Comparison of ENCODE assay signal across 8 cellular contexts in genomic region chr5:132497488-132497997, GRCh38. TPM values are rescaled to one million over a fixed set of nuclear protein-coding genes. Genes with fewer than 3 reads are reported as not detected.
DNase-seq lines count a peak whose midpoint lies in the region; ATAC-seq, FAIRE-seq and TF ChIP-seq lines count a peak whose summit lies in the region.

No MANE protein-coding gene starts in this region.

- H3K27me3 ChIP-seq in H1 (replicated peaks in 1 of 4; ENCODE audit: control insufficient read depth in 3 of 4, extremely low read depth in 1 of 4, insufficient read depth in 3 of 4, low read length in 3 of 4) (no peaks in the 10 kb centered on the region), upper lobe of right lung (no peaks in the 10 kb centered on the region)

- H3K79me2 ChIP-seq in H1 (ENCODE audit: control insufficient read depth in 1 of 2, insufficient read depth in 2 of 2, low read length in 2 of 2), result no peaks in the 10 kb centered on the region

- ATAC-seq in upper lobe of right lung, result peak; percentile 2
- ATAC-seq in GM18867 (IDR thresholded peaks at IDR 0.05; ENCODE audit: unreplicated experiment), result no peak
- ATAC-seq in GM18498 (IDR thresholded peaks at IDR 0.05; ENCODE audit: unreplicated experiment), result no peak

- POLR2A ChIA-PET in H1 (lab: Charles Lee; ENCODE audit: partially characterized antibody), result interaction anchor here (1.0 to 3.2 kb wide), 6 partner anchors 13 to 77 kb away, joined by 3 to 13 read pairs (median 4); no protein-coding TSS in a partner anchor

- H4K20me1 ChIP-seq in H1 (replicated peaks in 1 of 2; ENCODE audit: control insufficient read depth in 1 of 2, insufficient read depth in 2 of 2, low read length in 2 of 2), result no peaks in the 10 kb centered on the region

- H3K4me1 ChIP-seq in H1 (replicated peaks in 1 of 4; ENCODE audit: control insufficient read depth in 3 of 4, insufficient read depth in 4 of 4, low read length in 3 of 4) (peaks cover 4 to 10% (median 7%) of the 10 kb centered on the region in 4 experiments; a peak in 6 of 7 replicates), upper lobe of right lung (peaks cover 45% of the 10 kb centered on the region)

- H3K4me3 ChIP-seq in H1 (ENCODE audit: extremely low read depth in 1 of 4, insufficient read depth in 2 of 4, low read depth in 3 of 4, low read length in 4 of 4) (peak overlapping the region; percentile 51 to 88 (median 84); a peak in 6 of 8 replicates), upper lobe of right lung (peak overlapping the region; percentile 88)

- H3K23me2 ChIP-seq in H1 (ENCODE audit: low read depth, low read length), result peaks cover 12% of the 10 kb centered on the region; the same call in 1 of the 2 replicates

- no peak overlapping the region for H2BK5ac ChIP-seq in H1 (ENCODE audit: low read depth, low read length)

- peak overlapping the region; percentile 32 for H4K91ac ChIP-seq in H1 (replicated peaks; ENCODE audit: insufficient read length, low read length)

- WGBS in H1 (ENCODE audit: extremely low coverage in 1 of 2, insufficient coverage in 1 of 2, insufficient read length in 1 of 2, insufficient replicate concordance in 2 of 2, low coverage in 1 of 2, low lambda C conversion rate in 2 of 2, missing lambda C conversion rate in 1 of 2), 2 experiments, result 83% methylated on average over 5 of the region's 6 CpGs; no CpG with 5 or more reads in 1 of the 2 experiments

- no peaks in the 10 kb centered on the region for H3K36me3 ChIP-seq in H1 (ENCODE audit: control insufficient read depth in 2 of 4, insufficient read depth in 4 of 4, low read length in 3 of 4)
- H3K36me3 ChIP-seq in upper lobe of right lung, result no peaks in the 10 kb centered on the region

- H2BK20ac ChIP-seq in H1 (ENCODE audit: low read length), result no peak overlapping the region

- no peaks in the 10 kb centered on the region for H3K79me1 ChIP-seq in H1 (ENCODE audit: low read depth, low read length)

- H4K5ac ChIP-seq in H1 (ENCODE audit: insufficient read length, low read depth, low read length), result no peak overlapping the region

- peak overlapping the region; percentile 12 for H3K4ac ChIP-seq in H1 (replicated peaks; ENCODE audit: insufficient read length, low read depth, low read length)

- no peak overlapping the region for H3K23ac ChIP-seq in H1 (ENCODE audit: insufficient read length)

- no peak overlapping the region for H3K18ac ChIP-seq in H1 (ENCODE audit: extremely low read depth, low read length)

- DNase-seq in GM18507 (ENCODE audit: extremely low spot score, insufficient read length, low read depth) (no peak), RPMI7951 (ENCODE audit: low read depth) (peak; percentile 96), H1 (ENCODE audit: low read depth in 1 of 2, low spot score in 2 of 2) (no peak), mesenteric fat pad (ENCODE audit: low spot score) (peak; percentile 91), upper lobe of right lung (peak; percentile 75), NCI-H2171 (lab: John Stamatoyannopoulos, UW) (no peak)

- TF ChIP-seq POLR2A in H1 (IDR thresholded peaks at IDR 0.05; ENCODE audit: control extremely low read depth in 1 of 2, low read depth in 2 of 2, low read length in 2 of 2), result no peak

- H3K4me2 ChIP-seq in H1 (ENCODE audit: insufficient read depth in 1 of 2, low read depth in 2 of 2, low read length in 2 of 2), result peak overlapping the region; percentile 65 to 87

- TF ChIP-seq EP300 in H1 (IDR thresholded peaks at IDR 0.05; ENCODE audit: borderline replicate concordance in 1 of 2, low read depth in 2 of 2, low read length in 2 of 2), result no peak

- H4K8ac ChIP-seq in H1 (ENCODE audit: extremely low read depth, insufficient read depth, low read length), result no peak overlapping the region

- CTCF ChIA-PET in H1 (lab: Charles Lee; ENCODE audit: partially characterized antibody), result interaction anchor here (1.0 to 19.9 kb wide), 15 partner anchors 8 to 259 kb away, joined by 3 to 353 read pairs (median 15); partner anchors contain the start of gene IRF1

- peak; percentile 33 for FAIRE-seq in GM18507 (lab: Jason Lieb, UNC)
- FAIRE-seq in H1 (lab: Jason Lieb, UNC), result no peak

- H2AK5ac ChIP-seq in H1 (ENCODE audit: low read depth, low read length), result peak overlapping the region; percentile 83

- no peak for TF ChIP-seq RAD21 in H1 (IDR thresholded peaks at IDR 0.05 in 1 of 2, conservative IDR thresholded peaks at IDR 0.05 in 1 of 2; ENCODE audit: low read depth in 2 of 2, low read length in 2 of 2)

- H3K9me3 ChIP-seq in H1 (ENCODE audit: insufficient read depth in 2 of 2, low read depth in 1 of 2, low read length in 1 of 2) (no peaks in the 10 kb centered on the region), upper lobe of right lung (no peaks in the 10 kb centered on the region)

- H2AFZ ChIP-seq in H1 (ENCODE audit: low read length), result no peak overlapping the region

- TF ChIP-seq CTCF in H1 (IDR thresholded peaks at IDR 0.05; ENCODE audit: control extremely low read depth in 1 of 3, insufficient read depth in 1 of 3, low read depth in 1 of 3, low read length in 3 of 3) (no peak), upper lobe of right lung (IDR thresholded peaks at IDR 0.05) (no peak)

- intact Hi-C loops in upper lobe of right lung (cut with DNase I), result no loop called here

- H3K9ac ChIP-seq in H1 (replicated peaks in 1 of 4; ENCODE audit: extremely low read depth in 1 of 4, low read depth in 3 of 4, low read length in 3 of 4), result no peak overlapping the region

- no peak overlapping the region; the same call in 1 of the 2 replicates for H3K27ac ChIP-seq in H1 (ENCODE audit: low read depth, low read length)
- peak overlapping the region; percentile 96 for H3K27ac ChIP-seq in upper lobe of right lung

- H2BK12ac ChIP-seq in H1 (ENCODE audit: low read depth, low read length), result peak overlapping the region; percentile 44; the same call in 1 of the 2 replicates

- no peak overlapping the region for H3K14ac ChIP-seq in H1 (ENCODE audit: insufficient read length)

- H3K56ac ChIP-seq in H1 (replicated peaks; ENCODE audit: insufficient read length, low read depth, low read length), result no peak overlapping the region

- no peak overlapping the region for H2BK120ac ChIP-seq in H1 (replicated peaks; ENCODE audit: low read depth, low read length)

- peak overlapping the region; percentile 4; the same call in 1 of the 2 replicates for H2BK15ac ChIP-seq in H1 (ENCODE audit: low read length)

TF ChIP-seq in H1, 55 proteins besides CTCF, POLR2A, EP300 and RAD21:
- TF ChIP-seq JUND (IDR thresholded peaks at IDR 0.05; ENCODE audit: low read length) (peak; percentile 53; the same call in 1 of the 2 replicates), RBBP5 (IDR thresholded peaks at IDR 0.05; ENCODE audit: borderline replicate concordance, low read depth, low read length) (no peak)

RNA-seq across cellular contexts. Expression of gene IRF1, which starts 7.0 kb away (rescaled TPM):
- total RNA-seq in RPMI7951 (2014; rRNA removed; shearing (Covaris generic)), result 34.1 and 42.1 TPM in 2 replicates
- total RNA-seq in H1 (2021; fragmentation: NEBNext Ultra II Directional; extraction: Animal tissue kit (Norgen Biotek cat#: 25700)), result 8.5 TPM in 2 replicates
- polyA plus RNA-seq in H1 (2011; rRNA removed), result 2.9 and 4.0 TPM in 2 replicates
- polyA plus RNA-seq in H1 (2011; cell fraction: cytosol; rRNA removed), result 3.7 TPM
- polyA plus RNA-seq in H1 (2011; cell fraction: nucleus; rRNA removed), result 9.7 TPM
- polyA plus RNA-seq in H1 (2012, experiment 1 of 2), result 6.1 to 7.7 TPM (median 7.3 TPM) in 4 replicates
- 6.4 TPM for polyA plus RNA-seq in H1 (2012, experiment 2 of 2)
- polyA plus RNA-seq in H1 (2013, experiment 1 of 2), result 3.9 TPM
- 2.8 TPM for polyA plus RNA-seq in H1 (2013, experiment 2 of 2)
- 11.9 and 15.3 TPM in 2 replicates for polyA minus RNA-seq in H1 (2011; rRNA and poly(A)+ RNA removed)
- 5.3 TPM for polyA minus RNA-seq in H1 (2011; cell fraction: cytosol; rRNA and poly(A)+ RNA removed)
- polyA minus RNA-seq in H1 (2011; cell fraction: nucleus; rRNA and poly(A)+ RNA removed), result 25.1 TPM
- total RNA-seq in mesenteric fat pad (61.1 TPM), upper lobe of right lung (59.5 TPM)

RNA-seq across cellular contexts. Expression of gene IL5, which starts 45.8 kb away (rescaled TPM):
- not detected in 2 replicates for total RNA-seq in RPMI7951 (2014; rRNA removed; shearing (Covaris generic))
- total RNA-seq in H1 (2021; fragmentation: NEBNext Ultra II Directional; extraction: Animal tissue kit (Norgen Biotek cat#: 25700)), result not detected in 2 replicates
- polyA plus RNA-seq in H1 (2011; rRNA removed), result not detected in 2 replicates
- not detected for polyA plus RNA-seq in H1 (2011; cell fraction: cytosol; rRNA removed)
- polyA plus RNA-seq in H1 (2011; cell fraction: nucleus; rRNA removed), result not detected
- polyA plus RNA-seq in H1 (2012, experiment 1 of 2), result not detected in 4 replicates
- polyA plus RNA-seq in H1 (2012, experiment 2 of 2), result not detected
- not detected for polyA plus RNA-seq in H1 (2013, experiment 1 of 2)
- not detected for polyA plus RNA-seq in H1 (2013, experiment 2 of 2)
- not detected in 2 replicates for polyA minus RNA-seq in H1 (2011; rRNA and poly(A)+ RNA removed)
- polyA minus RNA-seq in H1 (2011; cell fraction: cytosol; rRNA and poly(A)+ RNA removed), result not detected
- not detected for polyA minus RNA-seq in H1 (2011; cell fraction: nucleus; rRNA and poly(A)+ RNA removed)
- total RNA-seq in mesenteric fat pad (not detected), upper lobe of right lung (not detected)

RNA-seq across cellular contexts. Expression of gene RAD50, which starts 59.2 kb away (rescaled TPM):
- 13.5 and 25.2 TPM in 2 replicates for total RNA-seq in RPMI7951 (2014; rRNA removed; shearing (Covaris generic))
- total RNA-seq in H1 (2021; fragmentation: NEBNext Ultra II Directional; extraction: Animal tissue kit (Norgen Biotek cat#: 25700)), result 39.4 and 40.8 TPM in 2 replicates
- 6.4 and 10.1 TPM in 2 replicates for polyA plus RNA-seq in H1 (2011; rRNA removed)
- 13.2 TPM for polyA plus RNA-seq in H1 (2011; cell fraction: cytosol; rRNA removed)
- 10.5 TPM for polyA plus RNA-seq in H1 (2011; cell fraction: nucleus; rRNA removed)
- polyA plus RNA-seq in H1 (2012, experiment 1 of 2), result 21.4 to 30.0 TPM (median 26.5 TPM) in 4 replicates
- polyA plus RNA-seq in H1 (2012, experiment 2 of 2), result 1.1 TPM
- polyA plus RNA-seq in H1 (2013, experiment 1 of 2), result 29.0 TPM
- polyA plus RNA-seq in H1 (2013, experiment 2 of 2), result 28.1 TPM
- 29.8 and 30.5 TPM in 2 replicates for polyA minus RNA-seq in H1 (2011; rRNA and poly(A)+ RNA removed)
- polyA minus RNA-seq in H1 (2011; cell fraction: cytosol; rRNA and poly(A)+ RNA removed), result 20.6 TPM
- 37.9 TPM for polyA minus RNA-seq in H1 (2011; cell fraction: nucleus; rRNA and poly(A)+ RNA removed)
- total RNA-seq in mesenteric fat pad, result 44.2 TPM
- 32.8 TPM for total RNA-seq in upper lobe of right lung

Comparison
In these comparisons a context has a peak if more than half of its experiments do, and no peak if none do; other contexts are left out.
1. DNase-seq: peak in RPMI7951 (single experiment), mesenteric fat pad (single experiment) and upper lobe of right lung (single experiment); none in GM18507 (single experiment), H1 (0 of 2) and NCI-H2171 (single experiment).